18 cellular contexts compared by ENCODE assay signal in the genomic region with DNA sequence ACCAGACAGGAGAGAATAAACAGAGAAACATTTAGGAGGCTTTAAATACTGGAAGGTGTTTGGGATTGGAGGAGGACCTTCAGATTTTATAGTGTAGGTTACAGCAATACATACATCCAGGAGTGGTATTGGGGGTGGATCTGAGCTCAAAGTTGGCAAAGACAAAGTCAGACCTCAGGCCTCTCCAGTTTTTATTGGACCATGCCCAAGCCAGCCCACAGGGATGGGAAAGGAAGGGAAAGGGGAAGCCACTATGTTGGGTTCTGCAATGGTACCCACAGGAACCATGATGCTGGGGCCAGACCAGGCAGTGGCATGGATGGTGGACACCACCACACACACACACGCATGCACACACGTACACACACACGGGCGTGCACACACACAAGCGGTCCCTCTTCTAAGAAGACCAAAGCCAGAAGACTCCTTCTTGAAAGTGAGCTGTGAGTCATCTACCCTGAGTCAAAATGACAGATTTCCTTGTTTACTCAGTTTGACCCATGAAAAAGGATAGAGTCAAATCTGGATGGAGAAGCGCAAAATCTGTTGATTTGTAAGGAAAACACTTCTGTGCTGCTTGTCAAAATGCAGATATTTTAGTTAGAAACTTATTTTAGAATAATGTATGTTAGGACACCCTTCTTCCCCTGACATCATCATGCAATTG.
"Had no signal": no experiment of that assay in that cellular context is flagged by ENCODE, and none has a peak within 500 bp of the region (broad histone marks: within the 10 kb centered on the region; RNA-seq: fewer than 3 reads in every experiment).

No MANE protein-coding gene starts in this region.

- H3K4me3 Mint-ChIP-seq: activated CD4-positive, alpha-beta memory T cell treated with anti-CD3 and anti-CD28 coated beads for 36 hours; activated naive CD8-positive, alpha-beta T cell treated with anti-CD3 and anti-CD28 coated beads, Interleukin-2, amount 10 ng/mL, durations not matched to agents 7 days and 5 days; activated T-cell treated with anti-CD3 and anti-CD28 coated beads, Interleukin-2, amount 50 U/mL, for 4 hours; naive thymus-derived CD4-positive, alpha-beta T cell; stimulated activated effector memory CD8-positive, alpha-beta T cell treated with anti-CD3 and anti-CD28 coated beads, Interleukin-12 subunit alpha, Interleukin-12 subunit beta, amount 100 ng/mL, for 72 hours; T-helper 2 cell treated with Interferon-gamma antibody and Interleukin-4, amounts not matched to agents 5 μg/mL and 100 μg/mL, for 36 hours had no signal

- H3K36me3 Mint-ChIP-seq: activated CD4-positive, alpha-beta memory T cell treated with anti-CD3 and anti-CD28 coated beads for 36 hours; stimulated activated effector memory CD8-positive, alpha-beta T cell treated with anti-CD3 and anti-CD28 coated beads, Interleukin-12 subunit alpha, Interleukin-12 subunit beta, amount 100 ng/mL, for 72 hours had no signal

- H3K27ac Mint-ChIP-seq: activated CD4-positive, alpha-beta memory T cell treated with anti-CD3 and anti-CD28 coated beads for 36 hours; activated naive CD8-positive, alpha-beta T cell treated with anti-CD3 and anti-CD28 coated beads, Interleukin-2, amount 10 ng/mL, durations not matched to agents 7 days and 5 days; stimulated activated effector memory CD8-positive, alpha-beta T cell treated with anti-CD3 and anti-CD28 coated beads, Interleukin-12 subunit alpha, Interleukin-12 subunit beta, amount 100 ng/mL, for 72 hours; T-helper 2 cell treated with Interferon-gamma antibody and Interleukin-4, amounts not matched to agents 5 μg/mL and 100 μg/mL, for 36 hours had no signal

- ATAC-seq: activated T-cell treated with anti-CD3 and anti-CD28 coated beads, Interleukin-2, amount 50 U/mL, for 4 hours; left cardiac atrium; naive thymus-derived CD4-positive, alpha-beta T cell; right cardiac atrium; stimulated activated effector memory CD8-positive, alpha-beta T cell treated with anti-CD3 and anti-CD28 coated beads, Interleukin-12 subunit alpha, Interleukin-12 subunit beta, amount 100 ng/mL, for 72 hours had no signal

- H3K36me3 ChIP-seq: neutrophil, transverse colon had no signal

- H3K27me3 ChIP-seq: neutrophil, transverse colon had no signal

- H3K4me1 ChIP-seq: transverse colon had no signal

- H3K27ac ChIP-seq: neutrophil, transverse colon had no signal

- H3K4me1 Mint-ChIP-seq: stimulated activated effector memory CD8-positive, alpha-beta T cell treated with anti-CD3 and anti-CD28 coated beads, Interleukin-12 subunit alpha, Interleukin-12 subunit beta, amount 100 ng/mL, for 72 hours had no signal

- H3K27me3 Mint-ChIP-seq: activated CD4-positive, alpha-beta memory T cell treated with anti-CD3 and anti-CD28 coated beads for 36 hours; activated naive CD8-positive, alpha-beta T cell treated with anti-CD3 and anti-CD28 coated beads, Interleukin-2, amount 10 ng/mL, durations not matched to agents 7 days and 5 days; naive thymus-derived CD4-positive, alpha-beta T cell had no signal

- FAIRE-seq: colon had no signal

- H3K4me3 ChIP-seq: smooth muscle cell, transverse colon had no signal

- DNase-seq: activated CD4-positive, alpha-beta memory T cell treated with anti-CD3 and anti-CD28 coated beads for 36 hours; activated CD4-positive, alpha-beta T cell treated with anti-CD3 and anti-CD28 coated beads for 1 hour; activated gamma-delta T cell; activated naive CD8-positive, alpha-beta T cell treated with anti-CD3 and anti-CD28 coated beads, Interleukin-2, amount 10 ng/mL, durations not matched to agents 7 days and 5 days; activated T-cell treated with anti-CD3 and anti-CD28 coated beads, Interleukin-2, amount 50 U/mL, for 4 hours; aorta; hippocampal formation; left cardiac atrium; naive thymus-derived CD4-positive, alpha-beta T cell; posterior cingulate gyrus; right cardiac atrium; SW 1271; transverse colon had no signal

- H3K4me2 ChIP-seq: smooth muscle cell had no signal

- H3K9me3 Mint-ChIP-seq: stimulated activated effector memory CD8-positive, alpha-beta T cell treated with anti-CD3 and anti-CD28 coated beads, Interleukin-12 subunit alpha, Interleukin-12 subunit beta, amount 100 ng/mL, for 72 hours had no signal

- H3K9me3 ChIP-seq: neutrophil, transverse colon had no signal
